Comparison of ENCODE assay signal across 13 cellular contexts in genomic region chr2:180412224-180412623, GRCh38.
"Had no signal": no experiment of that assay in that cellular context is flagged by ENCODE, and none has a peak within 500 bp of the region (broad histone marks: within the 10 kb centered on the region; RNA-seq: fewer than 3 reads in every experiment).

No MANE protein-coding gene starts in this region.

- H3K27me3 ChIP-seq: brain microvascular endothelial cell had no signal

- H3K27ac ChIP-seq: brain microvascular endothelial cell had no signal

- ATAC-seq: activated CD8-positive, alpha-beta memory T cell treated with anti-CD3 and anti-CD28 coated beads, Interleukin-2, amount 10 ng/mL, durations not matched to agents 7 days and 5 days; left cardiac atrium; natural killer cell treated with Interleukin-12 subunit alpha and Interleukin-12 subunit beta and Interleukin-15 and Interleukin-18, amount 100 ng/mL, for 72 hours; sciatic nerve; stimulated activated naive B cell treated with anti-CD40 and anti-IgM and Interleukin-4, amounts not matched to agents 10 μg/mL and 1 μg/mL and 100 μg/mL, for 72 hours had no signal

- H3K36me3 ChIP-seq: brain microvascular endothelial cell had no signal

- DNase-seq: activated CD4-positive, alpha-beta T cell treated with anti-CD3 and anti-CD28 coated beads for 1 hour; activated CD4-positive, alpha-beta T cell treated with anti-CD3 and anti-CD28 coated beads, Interleukin-2, amount 50 U/mL, for 48 hours; activated CD8-positive, alpha-beta memory T cell treated with anti-CD3 and anti-CD28 coated beads, Interleukin-2, amount 10 ng/mL, durations not matched to agents 7 days and 5 days; activated effector memory CD4-positive, alpha-beta T cell treated with Interleukin-2 at 50 U/mL for 16 hours; activated T-cell treated with anti-CD3 and anti-CD28 coated beads, Interleukin-2, amount 50 U/mL, for 24 hours; amygdala; brain microvascular endothelial cell; left cardiac atrium; mammary epithelial cell; stimulated activated CD4-positive, alpha-beta T cell treated with anti-CD3 and anti-CD28 coated beads, Interleukin-2, amount 100 ng/mL, for 24 hours; stimulated activated naive B cell treated with anti-CD40 and anti-IgM and Interleukin-4, amounts not matched to agents 10 μg/mL and 1 μg/mL and 100 μg/mL, for 72 hours had no signal
